Comparison of ENCODE assay signal across 1 cellular context in genomic region chr9:125295642-125296041, GRCh38.
TF ChIP-seq lines count a peak whose summit lies in the region.

No MANE protein-coding gene starts in this region.

TF ChIP-seq in HepG2, 621 proteins besides CTCF, POLR2A, EP300 and RAD21:
- peak; percentile 36 to 51; a peak in 2 of 4 replicates for TF ChIP-seq MAFK (conservative IDR thresholded peaks at IDR 0.05 in 1 of 2, IDR thresholded peaks at IDR 0.05 in 1 of 2; ENCODE audit: low read length in 2 of 2)
- TF ChIP-seq ZNF746 (CRISPR knock-in tag; IDR thresholded peaks at IDR 0.05): no peak
- TF ChIP-seq HIVEP1 (CRISPR knock-in tag; IDR thresholded peaks at IDR 0.05): no peak
- no peak for TF ChIP-seq ZNF577 (CRISPR knock-in tag; IDR thresholded peaks at IDR 0.05; ENCODE audit: borderline replicate concordance, low read depth)
- TF ChIP-seq, protein P1, sequence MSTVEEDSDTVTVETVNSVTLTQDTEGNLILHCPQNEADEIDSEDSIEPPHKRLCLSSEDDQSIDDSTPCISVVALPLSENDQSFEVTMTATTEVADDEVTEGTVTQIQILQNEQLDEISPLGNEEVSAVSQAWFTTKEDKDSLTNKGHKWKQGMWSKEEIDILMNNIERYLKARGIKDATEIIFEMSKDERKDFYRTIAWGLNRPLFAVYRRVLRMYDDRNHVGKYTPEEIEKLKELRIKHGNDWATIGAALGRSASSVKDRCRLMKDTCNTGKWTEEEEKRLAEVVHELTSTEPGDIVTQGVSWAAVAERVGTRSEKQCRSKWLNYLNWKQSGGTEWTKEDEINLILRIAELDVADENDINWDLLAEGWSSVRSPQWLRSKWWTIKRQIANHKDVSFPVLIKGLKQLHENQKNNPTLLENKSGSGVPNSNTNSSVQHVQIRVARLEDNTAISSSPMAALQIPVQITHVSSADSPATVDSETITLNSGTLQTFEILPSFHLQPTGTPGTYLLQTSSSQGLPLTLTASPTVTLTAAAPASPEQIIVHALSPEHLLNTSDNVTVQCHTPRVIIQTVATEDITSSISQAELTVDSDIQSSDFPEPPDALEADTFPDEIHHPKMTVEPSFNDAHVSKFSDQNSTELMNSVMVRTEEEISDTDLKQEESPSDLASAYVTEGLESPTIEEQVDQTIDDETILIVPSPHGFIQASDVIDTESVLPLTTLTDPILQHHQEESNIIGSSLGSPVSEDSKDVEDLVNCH (CRISPR knock-in tag; IDR thresholded peaks at IDR 0.05): no peak
- TF ChIP-seq PTBP1 (IDR thresholded peaks at IDR 0.05; ENCODE audit: low read depth, low read length, poor library complexity, severe bottlenecking): no peak
- TF ChIP-seq, protein P2, sequence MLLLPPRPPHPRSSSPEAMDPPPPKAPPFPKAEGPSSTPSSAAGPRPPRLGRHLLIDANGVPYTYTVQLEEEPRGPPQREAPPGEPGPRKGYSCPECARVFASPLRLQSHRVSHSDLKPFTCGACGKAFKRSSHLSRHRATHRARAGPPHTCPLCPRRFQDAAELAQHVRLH (CRISPR knock-in tag; IDR thresholded peaks at IDR 0.05; ENCODE audit: borderline replicate concordance, low read depth): no peak
- TF ChIP-seq NFE2L2 (IDR thresholded peaks at IDR 0.05; ENCODE audit: low read length): peak; percentile 68
- TF ChIP-seq REPIN1 (CRISPR knock-in tag; IDR thresholded peaks at IDR 0.05; ENCODE audit: borderline replicate concordance, low read depth): no peak
- TF ChIP-seq FOXK1 (CRISPR knock-in tag; IDR thresholded peaks at IDR 0.05; ENCODE audit: borderline replicate concordance, low read depth): no peak
- no peak for TF ChIP-seq TRIM22 (IDR thresholded peaks at IDR 0.05)
- no peak for TF ChIP-seq GLI4 (CRISPR knock-in tag; IDR thresholded peaks at IDR 0.05; ENCODE audit: borderline replicate concordance)
- no peak for TF ChIP-seq DMAP1 (CRISPR knock-in tag; IDR thresholded peaks at IDR 0.05)
- TF ChIP-seq SRF (IDR thresholded peaks at IDR 0.05; ENCODE audit: low read depth, low read length): no peak
- TF ChIP-seq MEIS2 (CRISPR knock-in tag; IDR thresholded peaks at IDR 0.05): no peak
TF ChIP-seq in HepG2: peak in this region for 2.
